In genomic region chr16:30491229-30491628, GRCh38 we compare ENCODE assay signal across 23 cellular contexts. TPM values are rescaled to one million over a fixed set of nuclear protein-coding genes. Genes with fewer than 3 reads are reported as not detected.
DNase-seq lines count a peak whose midpoint lies in the region; ATAC-seq, FAIRE-seq and TF ChIP-seq lines count a peak whose summit lies in the region.
"Had no signal": no experiment of that assay in that cellular context is flagged by ENCODE, and none has a peak within 500 bp of the region (broad histone marks: within the 10 kb centered on the region; RNA-seq: fewer than 3 reads in every experiment).

No MANE protein-coding gene starts in this region.

- no peaks in the 10 kb centered on the region for H3K27me3 Mint-ChIP-seq in T-helper 1 cell treated with Interleukin-12 subunit alpha and Interleukin-12 subunit beta and Interleukin-4 antibody, amounts not matched to agents 30 μg/mL and 1 μg/mL, for 36 hours (ENCODE audit: low read depth)
- H3K27me3 Mint-ChIP-seq in T-cell (no peaks in the 10 kb centered on the region), endothelial cell (ENCODE audit: unreplicated experiment) (peaks cover 6% of the 10 kb centered on the region)

- BruUV-seq in K562 (replicated peaks; lab: Mats Ljungman, UMichigan) = no TSS peak

- peaks cover 26% of the 10 kb centered on the region for H3K4me1 Mint-ChIP-seq in T-helper 1 cell treated with Interleukin-12 subunit alpha and Interleukin-12 subunit beta and Interleukin-4 antibody, amounts not matched to agents 30 μg/mL and 1 μg/mL, for 36 hours (ENCODE audit: low read depth)
- H3K4me1 Mint-ChIP-seq in T-cell (peaks cover 30 to 31% (median 31%) of the 10 kb centered on the region in 3 donors), endothelial cell (ENCODE audit: unreplicated experiment) (peaks cover 11% of the 10 kb centered on the region)

- TF ChIP-seq RAD21 in K562 (CRISPR knock-in tag; conservative IDR thresholded peaks at IDR 0.05 in 1 of 2, IDR thresholded peaks at IDR 0.05 in 1 of 2) = no peak

- peak overlapping the region; percentile 15 for H2AFZ ChIP-seq in ACC112 (ENCODE audit: low read length, unreplicated experiment)
- H2AFZ ChIP-seq in K562 (ENCODE audit: low read depth, low read length) = peak overlapping the region; percentile 96
- H2AFZ ChIP-seq: PC-9 had no signal

- H3K36me3 Mint-ChIP-seq in T-helper 1 cell treated with Interleukin-12 subunit alpha and Interleukin-12 subunit beta and Interleukin-4 antibody, amounts not matched to agents 30 μg/mL and 1 μg/mL, for 36 hours (ENCODE audit: low read depth) = peaks cover 56% of the 10 kb centered on the region
- H3K36me3 Mint-ChIP-seq in T-cell (peaks cover 48% of the 10 kb centered on the region), endothelial cell (ENCODE audit: low read depth, unreplicated experiment) (no peaks in the 10 kb centered on the region)
- H3K36me3 Mint-ChIP-seq: brain, type B pancreatic cell had no signal

- ATAC-seq in T-cell (replicated peaks in 1 of 4) (no peak), K562 (no peak)

- no peaks in the 10 kb centered on the region for H3K27me3 ChIP-seq in ACC112 (ENCODE audit: insufficient read depth, low read length)
- no peaks in the 10 kb centered on the region for H3K27me3 ChIP-seq in K562 (ENCODE audit: control insufficient read depth in 2 of 2, insufficient read depth in 2 of 2, low read length in 2 of 2)

- H3K4me3 ChIP-seq in ACC112 (ENCODE audit: low read depth, low read length) (no peak overlapping the region), K562 (no peak overlapping the region)
- H3K4me3 ChIP-seq: lung, PC-9, psoas muscle had no signal

- no peak for TF ChIP-seq CTCF in K562 (IDR thresholded peaks at IDR 0.05 in 2 of 3, conservative IDR thresholded peaks at IDR 0.05 in 1 of 3; ENCODE audit: insufficient read depth in 2 of 3, low read depth in 1 of 3, low read length in 3 of 3)
- no peak for TF ChIP-seq CTCF in endothelial cell (IDR thresholded peaks at IDR 0.05; ENCODE audit: unreplicated experiment)

- H3K79me2 ChIP-seq in ACC112 (ENCODE audit: control insufficient read depth, insufficient read depth, low read length, unreplicated experiment) (no peaks in the 10 kb centered on the region), K562 (ENCODE audit: control insufficient read depth, insufficient read depth, low read length) (no peaks in the 10 kb centered on the region)

- no peaks in the 10 kb centered on the region for H4K20me1 ChIP-seq in K562 (replicated peaks; ENCODE audit: control insufficient read depth, insufficient read depth, low read length)

- peak overlapping the region; percentile 62 for H3K27ac Mint-ChIP-seq in T-helper 1 cell treated with Interleukin-12 subunit alpha and Interleukin-12 subunit beta and Interleukin-4 antibody, amounts not matched to agents 30 μg/mL and 1 μg/mL, for 36 hours
- H3K27ac Mint-ChIP-seq in T-cell (peak overlapping the region; percentile 62 to 88), endothelial cell (ENCODE audit: unreplicated experiment) (no peak overlapping the region)
- H3K27ac Mint-ChIP-seq: brain, type B pancreatic cell had no signal

- peak overlapping the region; percentile 32 to 67; a peak in 2 of 4 replicates for H3K9ac ChIP-seq in K562 (ENCODE audit: insufficient read depth in 1 of 2, low read depth in 2 of 2, low read length in 2 of 2)

- peak overlapping the region; percentile 57; the same call in 1 of the 2 replicates for H3K4me2 ChIP-seq in K562 (ENCODE audit: insufficient read depth, low read length)

- H3K4me1 ChIP-seq in ACC112 (ENCODE audit: control insufficient read depth, insufficient read depth, low read length, unreplicated experiment) (peaks cover 5% of the 10 kb centered on the region), K562 (replicated peaks in 1 of 2; ENCODE audit: control insufficient read depth in 2 of 2, insufficient read depth in 2 of 2, low read length in 2 of 2) (peaks cover 7 to 21% of the 10 kb centered on the region in 2 experiments; a peak in 4 of 5 replicates)

- DNase-seq in T-helper 1 cell (no peak), T-cell (no peak), K562 (ENCODE audit: extremely low read depth in 1 of 4, low spot score in 3 of 4) (no peak), endothelial cell (ENCODE audit: low spot score) (no peak), NCI-H1694 treated with DMSO at 0.1 percent for 48 hours (lab: John Stamatoyannopoulos, UW) (no peak), NCI-H82 (lab: John Stamatoyannopoulos, UW) (no peak)
- DNase-seq: NCI-H1436 treated with DMSO at 0.1 percent for 48 hours, NCI-H510A, nucleus accumbens, psoas muscle, SHP77 treated with DMSO at 0.1 percent for 48 hours had no signal

- 72% methylated on average over 4 of the region's 4 CpGs for WGBS in K562 (ENCODE audit: insufficient coverage, low coverage, missing lambda C conversion rate)

- H3K27ac ChIP-seq in ACC112 (ENCODE audit: low read depth, low read length) = no peak overlapping the region
- peak overlapping the region; percentile 54; the same call in 1 of the 3 replicates for H3K27ac ChIP-seq in K562 (ENCODE audit: extremely low read depth, low read depth, low read length)
- H3K27ac ChIP-seq: 22Rv1, PC-9, psoas muscle had no signal

- no peak for TF ChIP-seq POLR2A in K562 (conservative IDR thresholded peaks at IDR 0.05)

- H3K36me3 ChIP-seq in ACC112 (ENCODE audit: insufficient read depth, low read length) (no peaks in the 10 kb centered on the region), K562 (ENCODE audit: control insufficient read depth, insufficient read depth, low read length) (no peaks in the 10 kb centered on the region)

- H3K4me3 Mint-ChIP-seq in T-helper 1 cell treated with Interleukin-12 subunit alpha and Interleukin-12 subunit beta and Interleukin-4 antibody, amounts not matched to agents 30 μg/mL and 1 μg/mL, for 36 hours = no peak overlapping the region
- H3K4me3 Mint-ChIP-seq in T-cell (no peak overlapping the region), endothelial cell (ENCODE audit: unreplicated experiment) (no peak overlapping the region)
- H3K4me3 Mint-ChIP-seq: brain, type B pancreatic cell had no signal

- in situ Hi-C loops in K562 (cut with MboI) = no loop called here

- no peaks in the 10 kb centered on the region for H3K9me3 ChIP-seq in K562 (replicated peaks; ENCODE audit: control insufficient read depth, insufficient read depth, low read depth, low read length)
- H3K9me3 ChIP-seq: psoas muscle had no signal

- no peaks in the 10 kb centered on the region for H3K9me3 Mint-ChIP-seq in T-helper 1 cell treated with Interleukin-12 subunit alpha and Interleukin-12 subunit beta and Interleukin-4 antibody, amounts not matched to agents 30 μg/mL and 1 μg/mL, for 36 hours
- no peaks in the 10 kb centered on the region for H3K9me3 Mint-ChIP-seq in T-cell
- H3K9me3 Mint-ChIP-seq in endothelial cell (ENCODE audit: unreplicated experiment) = no peaks in the 10 kb centered on the region
- H3K9me3 Mint-ChIP-seq: brain, type B pancreatic cell had no signal

- CTCF ChIA-PET in T-cell (lab: Charles Lee) (interaction anchor here in 1 of 2 donors (0.6 to 1.1 kb wide), 3 partner anchors 42 to 828 kb away, joined by 3 read pairs; no protein-coding TSS in a partner anchor), K562 (lab: Yijun Ruan, JAX; ENCODE audit: low intra/inter-chr PET ratio) (interaction anchor here (0.6 kb wide), 1 partner anchor 398 kb away, joined by 3 read pairs; no protein-coding TSS in a partner anchor)

- POLR2A ChIA-PET in T-cell (lab: Charles Lee) = interaction anchor here (0.6 kb wide), 2 partner anchors 101 to 286 kb away, joined by 4 to 5 read pairs; no protein-coding TSS in a partner anchor
- POLR2A ChIA-PET in K562 (lab: Yijun Ruan, JAX) = interaction anchor here (0.5 to 1.0 kb wide), 4 partner anchors 8 to 62 kb away, joined by 3 to 4 read pairs (median 4); no protein-coding TSS in a partner anchor

- intact Hi-C loops in K562 (cut with micrococcal nuclease) = loop anchor here (5.0 kb wide), 2 partner anchors 36 to 106 kb away; partner anchors contain the start of gene ZNF768

- TF ChIP-seq EP300 in K562 (IDR thresholded peaks at IDR 0.05; ENCODE audit: low read length) = no peak

- no peaks in the 10 kb centered on the region for H3K9me1 ChIP-seq in K562 (ENCODE audit: control insufficient read depth, insufficient read depth, low read length)

- FAIRE-seq in K562 (lab: Jason Lieb, UNC) = no peak
- FAIRE-seq: D721Med, GM12891, H1 had no signal

RNA-seq across cellular contexts. Expression of gene ITGAL, which starts 18.7 kb away (rescaled TPM):
- total RNA-seq in T-cell (100 to 1,000 TPM; 322 to 640 (median 518) TPM), K562 (2014; rRNA removed) (0.61 TPM in 1 of 2 replicates, not detected in the other), K562 (2014; rRNA removed; fragmentation: Illumina TruSeq; extraction: Trizol) (not detected in 2 replicates), K562 (2015; rRNA removed; fragmentation: Illumina TruSeq; extraction: Trizol) (not detected in 2 replicates), K562 (2021) (0.53 and 0.92 TPM in 2 replicates), endothelial cell (ENCODE audit: unreplicated experiment) (not detected)
- total RNA-seq in K562 (2011; cell fraction: chromatin; rRNA removed; ENCODE audit: low replicate concordance) = 0.23 TPM in 1 of 2 replicates, not detected in the other
- total RNA-seq in K562 (2011; cell fraction: nucleolus; rRNA removed) = 0.13 and 0.50 TPM in 2 replicates
- not detected in 2 replicates for total RNA-seq in K562 (2011; cell fraction: nucleoplasm; rRNA removed)
- polyA plus RNA-seq in K562 (2011; rRNA removed) (0.01 and 0.12 TPM in 2 replicates), K562 (2014; fragmentation: Illumina TruSeq; extraction: Trizol) (0.12 TPM in 1 of 2 replicates, not detected in the other), K562 (2014; fragmentation: Nextera tagmentation; extraction: Ambion mirVana) (not detected), K562 (2014; rRNA removed) (not detected in 2 replicates)
- polyA plus RNA-seq in K562 (2011; cell fraction: cytosol; rRNA removed) = 0.13 and 0.15 TPM in 2 replicates
- 0.08 and 0.09 TPM in 2 replicates for polyA plus RNA-seq in K562 (2011; cell fraction: nucleus; rRNA removed)
- 0.14 and 0.22 TPM in 2 replicates for polyA plus RNA-seq in K562 (2012)
- 0.21 TPM in 1 of 2 replicates, not detected in the other for polyA minus RNA-seq in K562 (2011; rRNA and poly(A)+ RNA removed)
- polyA minus RNA-seq in K562 (2011; cell fraction: cytosol; rRNA and poly(A)+ RNA removed) = not detected in 2 replicates
- polyA minus RNA-seq in K562 (2011; cell fraction: nucleus; rRNA and poly(A)+ RNA removed) = not detected in 2 replicates
- total RNA-seq: chondrocyte, H1, HT-29 had no signal
- polyA plus RNA-seq: H1 had no signal

RNA-seq across cellular contexts. Expression of gene ZNF768, which starts 35.1 kb away (rescaled TPM):
- total RNA-seq in T-cell = 1 to 10 TPM; 5.0 to 8.3 (median 7.2) TPM
- total RNA-seq in K562 (2011; cell fraction: chromatin; rRNA removed; ENCODE audit: low replicate concordance) = 9.3 and 27.8 TPM in 2 replicates
- 27.9 and 32.5 TPM in 2 replicates for total RNA-seq in K562 (2011; cell fraction: nucleolus; rRNA removed)
- 15.2 and 16.7 TPM in 2 replicates for total RNA-seq in K562 (2011; cell fraction: nucleoplasm; rRNA removed)
- total RNA-seq in K562 (2014; rRNA removed) = 39.7 and 58.9 TPM in 2 replicates
- 14.7 and 15.2 TPM in 2 replicates for total RNA-seq in K562 (2014; rRNA removed; fragmentation: Illumina TruSeq; extraction: Trizol)
- 42.3 and 45.8 TPM in 2 replicates for total RNA-seq in K562 (2015; rRNA removed; fragmentation: Illumina TruSeq; extraction: Trizol)
- total RNA-seq in K562 (2021) = 41.3 and 50.7 TPM in 2 replicates
- 22.1 and 32.8 TPM in 2 replicates for polyA plus RNA-seq in K562 (2011; rRNA removed)
- 50.7 and 101 TPM in 2 replicates for polyA plus RNA-seq in K562 (2011; cell fraction: cytosol; rRNA removed)
- polyA plus RNA-seq in K562 (2011; cell fraction: nucleus; rRNA removed) = 31.3 and 50.4 TPM in 2 replicates
- 36.8 and 61.3 TPM in 2 replicates for polyA plus RNA-seq in K562 (2012)
- 26.9 and 40.9 TPM in 2 replicates for polyA plus RNA-seq in K562 (2014; fragmentation: Illumina TruSeq; extraction: Trizol)
- under 1 TPM; 0.13 to 0.17 TPM for polyA plus RNA-seq in K562 (2014; fragmentation: Nextera tagmentation; extraction: Ambion mirVana)
- polyA plus RNA-seq in K562 (2014; rRNA removed) = 47.8 and 49.6 TPM in 2 replicates
- 8.9 and 12.0 TPM in 2 replicates for polyA minus RNA-seq in K562 (2011; rRNA and poly(A)+ RNA removed)
- 34.4 and 46.7 TPM in 2 replicates for polyA minus RNA-seq in K562 (2011; cell fraction: cytosol; rRNA and poly(A)+ RNA removed)
- polyA minus RNA-seq in K562 (2011; cell fraction: nucleus; rRNA and poly(A)+ RNA removed) = 10.5 and 17.3 TPM in 2 replicates
- 31.4 TPM for total RNA-seq in endothelial cell (ENCODE audit: unreplicated experiment)

RNA-seq across cellular contexts. Expression of gene ZNF747, which starts 43.4 kb away (rescaled TPM):
- total RNA-seq in T-cell = 10 to 100 TPM in 3 of 5 donors, 1 to 10 TPM in 2; 6.8 to 17.4 (median 14.2) TPM
- total RNA-seq in K562 (2011; cell fraction: chromatin; rRNA removed; ENCODE audit: low replicate concordance) = 4.0 and 9.9 TPM in 2 replicates
- 9.9 and 10.3 TPM in 2 replicates for total RNA-seq in K562 (2011; cell fraction: nucleolus; rRNA removed)
- 6.3 and 6.5 TPM in 2 replicates for total RNA-seq in K562 (2011; cell fraction: nucleoplasm; rRNA removed)
- 1.5 and 3.3 TPM in 2 replicates for total RNA-seq in K562 (2014; rRNA removed)
- 1.0 and 1.3 TPM in 2 replicates for total RNA-seq in K562 (2014; rRNA removed; fragmentation: Illumina TruSeq; extraction: Trizol)
- total RNA-seq in K562 (2015; rRNA removed; fragmentation: Illumina TruSeq; extraction: Trizol) = 2.0 and 2.1 TPM in 2 replicates
- total RNA-seq in K562 (2021) = 3.2 and 3.4 TPM in 2 replicates
- 1.9 and 2.8 TPM in 2 replicates for polyA plus RNA-seq in K562 (2011; rRNA removed)
- 3.0 and 3.6 TPM in 2 replicates for polyA plus RNA-seq in K562 (2011; cell fraction: cytosol; rRNA removed)
- 2.8 and 3.5 TPM in 2 replicates for polyA plus RNA-seq in K562 (2011; cell fraction: nucleus; rRNA removed)
- polyA plus RNA-seq in K562 (2012) = 1.7 and 1.9 TPM in 2 replicates
- 1.5 and 1.9 TPM in 2 replicates for polyA plus RNA-seq in K562 (2014; fragmentation: Illumina TruSeq; extraction: Trizol)
- polyA plus RNA-seq in K562 (2014; fragmentation: Nextera tagmentation; extraction: Ambion mirVana) = under 1 TPM; 0.14 to 0.27 TPM
- 1.7 and 3.3 TPM in 2 replicates for polyA plus RNA-seq in K562 (2014; rRNA removed)
- polyA minus RNA-seq in K562 (2011; rRNA and poly(A)+ RNA removed) = 2.1 and 3.3 TPM in 2 replicates
- polyA minus RNA-seq in K562 (2011; cell fraction: cytosol; rRNA and poly(A)+ RNA removed) = 1.6 and 4.7 TPM in 2 replicates
- polyA minus RNA-seq in K562 (2011; cell fraction: nucleus; rRNA and poly(A)+ RNA removed) = 3.9 and 7.7 TPM in 2 replicates
- total RNA-seq in endothelial cell (ENCODE audit: unreplicated experiment) = 9.7 TPM

RNA-seq across cellular contexts. Expression of gene SEPHS2, which starts 45.6 kb away (rescaled TPM):
- total RNA-seq in T-cell (10 to 100 TPM; 21.3 to 50.2 (median 47.8) TPM), K562 (2014; rRNA removed) (31.6 and 42.6 TPM in 2 replicates), K562 (2014; rRNA removed; fragmentation: Illumina TruSeq; extraction: Trizol) (41.2 and 43.8 TPM in 2 replicates), K562 (2015; rRNA removed; fragmentation: Illumina TruSeq; extraction: Trizol) (38.2 and 43.4 TPM in 2 replicates), K562 (2021) (84.0 and 87.3 TPM in 2 replicates), endothelial cell (ENCODE audit: unreplicated experiment) (43.1 TPM)
- 44.2 and 55.5 TPM in 2 replicates for total RNA-seq in K562 (2011; cell fraction: chromatin; rRNA removed; ENCODE audit: low replicate concordance)
- total RNA-seq in K562 (2011; cell fraction: nucleolus; rRNA removed) = 47.6 and 48.7 TPM in 2 replicates
- 34.2 and 44.9 TPM in 2 replicates for total RNA-seq in K562 (2011; cell fraction: nucleoplasm; rRNA removed)
- polyA plus RNA-seq in K562 (2011; rRNA removed) (73.4 and 90.6 TPM in 2 replicates), K562 (2014; fragmentation: Illumina TruSeq; extraction: Trizol) (62.3 and 74.6 TPM in 2 replicates), K562 (2014; fragmentation: Nextera tagmentation; extraction: Ambion mirVana) (10 to 100 TPM; 20.9 to 21.3 TPM), K562 (2014; rRNA removed) (80.0 and 80.2 TPM in 2 replicates)
- 53.6 and 54.6 TPM in 2 replicates for polyA plus RNA-seq in K562 (2011; cell fraction: cytosol; rRNA removed)
- polyA plus RNA-seq in K562 (2011; cell fraction: nucleus; rRNA removed) = 36.6 and 52.6 TPM in 2 replicates
- 67.3 and 95.0 TPM in 2 replicates for polyA plus RNA-seq in K562 (2012)
- polyA minus RNA-seq in K562 (2011; rRNA and poly(A)+ RNA removed) = 79.5 and 83.2 TPM in 2 replicates
- 27.5 and 33.1 TPM in 2 replicates for polyA minus RNA-seq in K562 (2011; cell fraction: cytosol; rRNA and poly(A)+ RNA removed)
- polyA minus RNA-seq in K562 (2011; cell fraction: nucleus; rRNA and poly(A)+ RNA removed) = 17.8 and 39.5 TPM in 2 replicates

Comparison
In these comparisons a context has a peak if more than half of its experiments do, and no peak if none do; other contexts are left out.
1. RNA of gene ITGAL, which starts 18.7 kb away (total RNA-seq): 322 to 640 TPM in T-cell; not detected in endothelial cell (single experiment) and 0.13 to 0.92 TPM in K562; every median in the first group is over 100 times any median in the second.